12 cellular contexts compared by ENCODE assay signal in the genomic region with DNA sequence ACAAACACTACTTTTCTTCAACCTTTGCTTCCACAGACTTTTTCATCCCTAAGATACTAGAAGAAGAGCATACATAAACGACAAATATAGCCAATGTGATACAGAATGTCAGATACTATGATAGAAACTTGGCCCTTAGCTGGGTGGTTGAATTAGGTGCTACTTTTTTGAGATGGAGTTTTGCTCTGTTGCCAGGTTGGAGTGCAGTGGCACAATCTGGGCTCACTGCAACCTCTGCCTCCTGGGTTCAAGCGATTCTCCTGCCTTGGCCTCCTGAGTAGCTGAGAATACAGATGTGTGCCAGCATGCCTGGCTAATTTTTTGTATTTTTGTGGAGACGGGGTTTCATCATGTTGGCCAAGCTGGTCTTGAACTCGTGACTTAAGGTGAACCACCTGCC. TPM values are rescaled to one million over a fixed set of nuclear protein-coding genes. Genes with fewer than 3 reads are reported as not detected.
A peak's percentile ranks its signal among the peaks of the same experiment; 100 is the strongest.
DNase-seq lines count a peak whose midpoint lies in the region; ATAC-seq and TF ChIP-seq lines count a peak whose summit lies in the region.
"Had no signal": no experiment of that assay in that cellular context is flagged by ENCODE, and none has a peak within 500 bp of the region (broad histone marks: within the 10 kb centered on the region; RNA-seq: fewer than 3 reads in every experiment).

No MANE protein-coding gene starts in this region.

- no peaks in the 10 kb centered on the region for H3K9me3 ChIP-seq in CD8-positive, alpha-beta T cell (ENCODE audit: low read length)
- H3K9me3 ChIP-seq in HUES48 (ENCODE audit: control insufficient read depth, insufficient read depth, low read length) = no peaks in the 10 kb centered on the region

- intact Hi-C loops in CD8-positive, alpha-beta T cell (cut with DNase I, micrococcal nuclease) = loop anchor here in 1 of 2 experiments (5.0 kb wide), 2 partner anchors 312 to 873 kb away; partner anchors contain the start of genes TBRG4 and UBE2D4
- intact Hi-C loops in Right ventricle myocardium inferior (cut with DNase I) = no loop called here

- TF ChIP-seq CTCF in CD8-positive, alpha-beta T cell (IDR thresholded peaks at IDR 0.05) = no peak
- no peak for TF ChIP-seq CTCF in mesothelial cell of epicardium (IDR thresholded peaks at IDR 0.05; ENCODE audit: unreplicated experiment)

- no peak for DNase-seq in CD8-positive, alpha-beta T cell
- DNase-seq in activated naive CD4-positive, alpha-beta T cell treated with anti-CD3 and anti-CD28 coated beads, Interleukin-2, amount 50 U/mL, for 72 hours (ENCODE audit: low spot score in 2 of 2) = no peak
- DNase-seq in mesothelial cell of epicardium (ENCODE audit: low spot score in 2 of 2, unreplicated experiment in 2 of 2) (no peak), Right ventricle myocardium inferior (ENCODE audit: missing footprints) (no peak)
- DNase-seq: activated CD8-positive, alpha-beta memory T cell treated with anti-CD3 and anti-CD28 coated beads for 24 hours; DMS 273 treated with DMSO at 0.1 percent for 48 hours; effector memory CD8-positive, alpha-beta T cell; Kasumi-1; naive B cell had no signal

- peaks cover 46% of the 10 kb centered on the region for H3K4me1 Mint-ChIP-seq in CD8-positive, alpha-beta T cell (ENCODE audit: low read depth)
- H3K4me1 Mint-ChIP-seq in mesothelial cell of epicardium = peaks cover 24% of the 10 kb centered on the region

- H3K4me3 ChIP-seq in CD8-positive, alpha-beta T cell (ENCODE audit: low read depth, low read length) = no peak overlapping the region
- no peak overlapping the region for H3K4me3 ChIP-seq in HUES48 (ENCODE audit: low read depth, low read length)

- peaks cover 22% of the 10 kb centered on the region for H3K4me1 ChIP-seq in CD8-positive, alpha-beta T cell (ENCODE audit: insufficient read depth, low read length)
- H3K4me1 ChIP-seq in HUES48 (ENCODE audit: control insufficient read depth, insufficient read depth, low read length) = peaks cover 7% of the 10 kb centered on the region; the same call in 1 of the 2 replicates

- CTCF ChIA-PET in CD8-positive, alpha-beta T cell (lab: Charles Lee) = interaction anchor here (0.6 to 0.7 kb wide), 2 partner anchors 12 to 336 kb away, joined by 3 to 4 read pairs; no protein-coding TSS in a partner anchor

- H3K36me3 ChIP-seq in CD8-positive, alpha-beta T cell (ENCODE audit: insufficient read depth, low read length) = peaks cover 43% of the 10 kb centered on the region
- peaks cover 61% of the 10 kb centered on the region for H3K36me3 ChIP-seq in HUES48 (ENCODE audit: control insufficient read depth, insufficient read depth, low read length)

- peak overlapping the region; percentile 72 for H3K27ac Mint-ChIP-seq in CD8-positive, alpha-beta T cell
- peak overlapping the region; percentile 46 to 94 for H3K27ac Mint-ChIP-seq in activated naive CD4-positive, alpha-beta T cell treated with anti-CD3 and anti-CD28 coated beads, Interleukin-2, amount 50 U/mL, for 72 hours
- peak overlapping the region; percentile 48 for H3K27ac Mint-ChIP-seq in mesothelial cell of epicardium

- no peak overlapping the region for H3K27ac ChIP-seq in CD8-positive, alpha-beta T cell (ENCODE audit: low read depth, low read length)
- peak overlapping the region; percentile 26 for H3K27ac ChIP-seq in HUES48 (ENCODE audit: low read depth, low read length)

- ATAC-seq in CD8-positive, alpha-beta T cell = no peak
- ATAC-seq in activated naive CD4-positive, alpha-beta T cell treated with anti-CD3 and anti-CD28 coated beads, Interleukin-2, amount 50 U/mL, for 72 hours = no peak
- ATAC-seq in Right ventricle myocardium inferior = no peak
- no peak for ATAC-seq in HG03469 (IDR thresholded peaks at IDR 0.05; ENCODE audit: unreplicated experiment)
- ATAC-seq in GM19395 (IDR thresholded peaks at IDR 0.05; ENCODE audit: unreplicated experiment) = no peak
- ATAC-seq: effector memory CD8-positive, alpha-beta T cell had no signal

- H3K27me3 Mint-ChIP-seq in CD8-positive, alpha-beta T cell (ENCODE audit: low read depth) = no peaks in the 10 kb centered on the region
- no peaks in the 10 kb centered on the region for H3K27me3 Mint-ChIP-seq in mesothelial cell of epicardium (ENCODE audit: low read depth)
- H3K27me3 Mint-ChIP-seq: effector memory CD8-positive, alpha-beta T cell; naive B cell had no signal

- no peak overlapping the region for H3K9ac ChIP-seq in HUES48 (ENCODE audit: low read depth, low read length)

- peaks cover 72% of the 10 kb centered on the region for H3K36me3 Mint-ChIP-seq in CD8-positive, alpha-beta T cell
- peaks cover 46 to 51% of the 10 kb centered on the region in 2 donors for H3K36me3 Mint-ChIP-seq in activated naive CD4-positive, alpha-beta T cell treated with anti-CD3 and anti-CD28 coated beads, Interleukin-2, amount 50 U/mL, for 72 hours
- peaks cover 27% of the 10 kb centered on the region for H3K36me3 Mint-ChIP-seq in mesothelial cell of epicardium

- no peaks in the 10 kb centered on the region for H3K9me3 Mint-ChIP-seq in CD8-positive, alpha-beta T cell
- no peaks in the 10 kb centered on the region for H3K9me3 Mint-ChIP-seq in activated naive CD4-positive, alpha-beta T cell treated with anti-CD3 and anti-CD28 coated beads, Interleukin-2, amount 50 U/mL, for 72 hours
- H3K9me3 Mint-ChIP-seq in mesothelial cell of epicardium = no peaks in the 10 kb centered on the region
- H3K9me3 Mint-ChIP-seq: effector memory CD8-positive, alpha-beta T cell; naive B cell had no signal

- POLR2A ChIA-PET in CD8-positive, alpha-beta T cell (lab: Charles Lee) = interaction anchor here (0.6 kb wide), 1 partner anchor 309 kb away, joined by 4 read pairs; no protein-coding TSS in a partner anchor

- H3K27me3 ChIP-seq in CD8-positive, alpha-beta T cell (ENCODE audit: insufficient read depth, low read length) = no peaks in the 10 kb centered on the region
- H3K27me3 ChIP-seq in HUES48 (ENCODE audit: control insufficient read depth, insufficient read depth, low read length) = no peaks in the 10 kb centered on the region

- peak overlapping the region; percentile 8 for H3K4me3 Mint-ChIP-seq in CD8-positive, alpha-beta T cell
- H3K4me3 Mint-ChIP-seq in mesothelial cell of epicardium = no peak overlapping the region

RNA-seq across cellular contexts. Expression of gene PPIA, which starts 3.5 kb away (rescaled TPM):
- total RNA-seq in CD8-positive, alpha-beta T cell = 100 to 1,000 TPM; 447 to 460 TPM
- 1,000 to 10,000 TPM; 2,757 to 2,768 TPM for total RNA-seq in activated naive CD4-positive, alpha-beta T cell treated with anti-CD3 and anti-CD28 coated beads, Interleukin-2, amount 50 U/mL, for 72 hours
- total RNA-seq in mesothelial cell of epicardium = 935 to 982 TPM (median 943 TPM) in 3 replicates
- total RNA-seq in Right ventricle myocardium inferior = 524 TPM

RNA-seq across cellular contexts. Expression of gene H2AZ2, which starts 47.9 kb away (rescaled TPM):
- 100 to 1,000 TPM; 187 to 197 TPM for total RNA-seq in CD8-positive, alpha-beta T cell
- 100 to 1,000 TPM; 264 to 330 TPM for total RNA-seq in activated naive CD4-positive, alpha-beta T cell treated with anti-CD3 and anti-CD28 coated beads, Interleukin-2, amount 50 U/mL, for 72 hours
- total RNA-seq in mesothelial cell of epicardium (150 to 156 TPM (median 156 TPM) in 3 replicates), Right ventricle myocardium inferior (229 TPM)

RNA-seq across cellular contexts. Expression of gene ZMIZ2, which starts 51.3 kb away (rescaled TPM):
- total RNA-seq in CD8-positive, alpha-beta T cell = 10 to 100 TPM; 67.1 to 71.3 TPM
- total RNA-seq in activated naive CD4-positive, alpha-beta T cell treated with anti-CD3 and anti-CD28 coated beads, Interleukin-2, amount 50 U/mL, for 72 hours = 100 to 1,000 TPM; 124 to 176 TPM
- total RNA-seq in mesothelial cell of epicardium = 164 to 169 TPM (median 164 TPM) in 3 replicates
- 62.2 TPM for total RNA-seq in Right ventricle myocardium inferior
